17 cellular contexts compared by ENCODE assay signal in the genomic region with DNA sequence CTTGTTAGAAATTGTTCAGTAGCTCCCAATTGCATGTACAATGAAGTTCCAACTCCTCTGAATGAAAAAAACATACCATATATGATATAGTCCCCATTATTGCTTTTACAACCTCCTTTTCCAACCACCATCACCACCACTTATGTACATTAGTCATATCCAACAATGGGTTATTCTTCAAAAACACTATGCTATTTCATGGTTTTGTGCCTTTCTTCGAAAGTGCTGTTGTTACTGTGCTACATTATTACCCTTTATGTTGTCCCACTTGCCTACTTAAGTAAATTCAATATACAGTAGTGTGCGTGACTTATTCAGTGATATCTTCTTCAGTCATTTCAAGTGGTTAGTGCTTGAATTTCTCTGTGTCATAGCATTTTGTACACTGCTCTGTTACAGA.
"Had no signal": no experiment of that assay in that cellular context is flagged by ENCODE, and none has a peak within 500 bp of the region (broad histone marks: within the 10 kb centered on the region; RNA-seq: fewer than 3 reads in every experiment).

No MANE protein-coding gene starts in this region.

- ATAC-seq: body of pancreas, foreskin keratinocyte, T-cell, upper lobe of right lung had no signal

- H3K27me3 Mint-ChIP-seq: T-cell had no signal

- DNase-seq: activated CD4-positive, alpha-beta T cell treated with anti-CD3 and anti-CD28 coated beads, Interleukin-2, amount 50 U/mL, for 1 hour; activated CD8-positive, alpha-beta memory T cell treated with anti-CD3 and anti-CD28 coated beads, Interleukin-2, amount 50 U/mL, for 4 hours; activated naive CD4-positive, alpha-beta T cell; body of pancreas; caudate nucleus; foreskin keratinocyte; midbrain; occipital lobe; posterior cingulate gyrus; stimulated activated CD4-positive, alpha-beta T cell treated with anti-CD3 and anti-CD28 coated beads, Interleukin-12 subunit alpha, Interleukin-12 subunit beta, amount 100 ng/mL, for 4 hours; stimulated activated CD4-positive, alpha-beta T cell treated with anti-CD3 and anti-CD28 coated beads, Interleukin-1b, Interleukin-23, amount 100 ng/mL, for 48 hours; stimulated activated CD8-positive, alpha-beta memory T cell treated with anti-CD3 and anti-CD28 coated beads, Interleukin-4, amount 100 ng/mL, for 48 hours; stimulated activated naive CD4-positive, alpha-beta T cell; T-cell; T1000; upper lobe of right lung had no signal

- H3K4me3 Mint-ChIP-seq: activated T-helper 1 cell treated with anti-CD3 and anti-CD28 coated beads, Interleukin-12 subunit alpha, Interleukin-12 subunit beta, Interleukin-2, Interleukin-4 antibody, amounts not matched to agents 30 ng/mL and 10 ng/mL and 1 ng/mL, durations not matched to agents 14 hours and 24 hours and 36 hours; T-cell had no signal

- H3K9me3 Mint-ChIP-seq: activated T-helper 1 cell treated with anti-CD3 and anti-CD28 coated beads, Interleukin-12 subunit alpha, Interleukin-12 subunit beta, Interleukin-2, Interleukin-4 antibody, amounts not matched to agents 30 ng/mL and 10 ng/mL and 1 ng/mL, durations not matched to agents 14 hours and 24 hours and 36 hours; T-cell had no signal
